ENCODE assay signal across 27 cellular contexts in the genomic region with DNA sequence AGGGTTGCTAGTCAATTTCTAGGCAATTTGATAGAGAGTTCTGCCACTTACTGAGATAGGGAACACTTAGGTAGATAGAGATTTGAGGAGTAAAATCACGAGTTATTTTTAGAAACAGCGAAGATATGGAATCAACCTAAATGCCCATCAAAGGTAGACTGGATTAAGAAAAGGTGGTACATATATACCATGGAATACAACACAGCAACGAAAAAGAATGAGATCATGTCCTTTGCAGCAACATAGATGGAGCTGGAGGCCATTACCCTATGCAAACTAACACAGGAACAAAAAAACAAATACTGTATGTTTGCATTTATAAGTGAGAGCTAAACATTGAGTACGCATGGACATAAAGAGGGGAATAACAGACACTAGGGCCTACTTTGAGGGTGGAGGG.
"Had no signal": no experiment of that assay in that cellular context is flagged by ENCODE, and none has a peak within 500 bp of the region (broad histone marks: within the 10 kb centered on the region; RNA-seq: fewer than 3 reads in every experiment).

No MANE protein-coding gene starts in this region.

- H3K27me3 ChIP-seq: esophagus muscularis mucosa, foreskin keratinocyte, gastroesophageal sphincter, heart right ventricle, left lung, right atrium auricular region, sigmoid colon, testis, tibial artery had no signal

- H3K4me3 Mint-ChIP-seq: endodermal cell; mesothelial cell of epicardium; nephron progenitor cell; stimulated activated memory B cell treated with anti-CD40 and anti-IgM and Interleukin-4, amounts not matched to agents 10 μg/mL and 1 μg/mL and 100 μg/mL, for 72 hours; type B pancreatic cell had no signal

- H3K9me3 ChIP-seq: esophagus muscularis mucosa, gastroesophageal sphincter, heart right ventricle, left lung, mucosa of descending colon, prostate gland, right atrium auricular region, sigmoid colon, testis, tibial artery had no signal

- DNase-seq: cortex of kidney; effector CD4-positive, alpha-beta T cell; endodermal cell; foreskin keratinocyte; heart right ventricle; hippocampal formation; left cardiac atrium; left lung; mesenchymal stem cell; mucosa of descending colon; naive B cell; nephron progenitor cell; nucleus accumbens; sigmoid colon; stimulated activated CD4-positive, alpha-beta T cell treated with anti-CD3 and anti-CD28 coated beads, Interleukin-2, amount 100 ng/mL, for 24 hours; stimulated activated CD4-positive, alpha-beta T cell treated with anti-CD3 and anti-CD28 coated beads, Interleukin-4, amount 100 ng/mL, for 24 hours; stimulated activated naive CD8-positive, alpha-beta T cell treated with anti-CD3 and anti-CD28 coated beads, Interleukin-15, Interleukin-2, amounts not matched to agents 100 U/mL and 50 U/mL, for 24 hours; substantia nigra; testis; tibial artery had no signal

- H3K27ac Mint-ChIP-seq: endodermal cell; mesothelial cell of epicardium; nephron progenitor cell; stimulated activated memory B cell treated with anti-CD40 and anti-IgM and Interleukin-4, amounts not matched to agents 10 μg/mL and 1 μg/mL and 100 μg/mL, for 72 hours; type B pancreatic cell had no signal

- H3K27me3 Mint-ChIP-seq: naive B cell; stimulated activated memory B cell treated with anti-CD40 and anti-IgM and Interleukin-4, amounts not matched to agents 10 μg/mL and 1 μg/mL and 100 μg/mL, for 72 hours; type B pancreatic cell had no signal

- H3K4me3 ChIP-seq: esophagus muscularis mucosa, gastroesophageal sphincter, heart right ventricle, left lung, mucosa of descending colon, prostate gland, right atrium auricular region, sigmoid colon, testis had no signal

- H3K9me3 Mint-ChIP-seq: naive B cell; stimulated activated memory B cell treated with anti-CD40 and anti-IgM and Interleukin-4, amounts not matched to agents 10 μg/mL and 1 μg/mL and 100 μg/mL, for 72 hours had no signal

- H3K27ac ChIP-seq: foreskin keratinocyte, gastroesophageal sphincter, heart right ventricle, left lung, prostate gland, right atrium auricular region, sigmoid colon, testis had no signal

- H3K36me3 Mint-ChIP-seq: mesothelial cell of epicardium had no signal

- H3K36me3 ChIP-seq: esophagus muscularis mucosa, gastroesophageal sphincter, heart right ventricle, left lung, prostate gland, right atrium auricular region, sigmoid colon had no signal
